ENCODE assay signal across 1 cellular context in genomic region chr1:40351124-40351523, GRCh38.
TF ChIP-seq lines count a peak whose summit lies in the region.

No MANE protein-coding gene starts in this region.

TF ChIP-seq in HepG2, 621 proteins besides CTCF, POLR2A, EP300 and RAD21:
- TF ChIP-seq RCOR2 (CRISPR knock-in tag; IDR thresholded peaks at IDR 0.05) (no peak), NAIF1 (CRISPR knock-in tag; IDR thresholded peaks at IDR 0.05; ENCODE audit: borderline replicate concordance) (no peak), KDM5A (IDR thresholded peaks at IDR 0.05; ENCODE audit: borderline replicate concordance, low read length) (no peak), ZFP82 (CRISPR knock-in tag; IDR thresholded peaks at IDR 0.05; ENCODE audit: borderline replicate concordance) (no peak), ZNF761 (CRISPR knock-in tag; conservative IDR thresholded peaks at IDR 0.05) (no peak), MTA3 (CRISPR knock-in tag; IDR thresholded peaks at IDR 0.05) (no peak), ZNF792 (CRISPR knock-in tag; IDR thresholded peaks at IDR 0.05) (no peak), ELF4 (CRISPR knock-in tag; IDR thresholded peaks at IDR 0.05; ENCODE audit: borderline replicate concordance) (no peak), SETDB1 (CRISPR knock-in tag; IDR thresholded peaks at IDR 0.05; ENCODE audit: borderline replicate concordance) (no peak), ZNF674 (CRISPR knock-in tag; IDR thresholded peaks at IDR 0.05; ENCODE audit: low read depth) (no peak)
- TF ChIP-seq, protein P1, sequence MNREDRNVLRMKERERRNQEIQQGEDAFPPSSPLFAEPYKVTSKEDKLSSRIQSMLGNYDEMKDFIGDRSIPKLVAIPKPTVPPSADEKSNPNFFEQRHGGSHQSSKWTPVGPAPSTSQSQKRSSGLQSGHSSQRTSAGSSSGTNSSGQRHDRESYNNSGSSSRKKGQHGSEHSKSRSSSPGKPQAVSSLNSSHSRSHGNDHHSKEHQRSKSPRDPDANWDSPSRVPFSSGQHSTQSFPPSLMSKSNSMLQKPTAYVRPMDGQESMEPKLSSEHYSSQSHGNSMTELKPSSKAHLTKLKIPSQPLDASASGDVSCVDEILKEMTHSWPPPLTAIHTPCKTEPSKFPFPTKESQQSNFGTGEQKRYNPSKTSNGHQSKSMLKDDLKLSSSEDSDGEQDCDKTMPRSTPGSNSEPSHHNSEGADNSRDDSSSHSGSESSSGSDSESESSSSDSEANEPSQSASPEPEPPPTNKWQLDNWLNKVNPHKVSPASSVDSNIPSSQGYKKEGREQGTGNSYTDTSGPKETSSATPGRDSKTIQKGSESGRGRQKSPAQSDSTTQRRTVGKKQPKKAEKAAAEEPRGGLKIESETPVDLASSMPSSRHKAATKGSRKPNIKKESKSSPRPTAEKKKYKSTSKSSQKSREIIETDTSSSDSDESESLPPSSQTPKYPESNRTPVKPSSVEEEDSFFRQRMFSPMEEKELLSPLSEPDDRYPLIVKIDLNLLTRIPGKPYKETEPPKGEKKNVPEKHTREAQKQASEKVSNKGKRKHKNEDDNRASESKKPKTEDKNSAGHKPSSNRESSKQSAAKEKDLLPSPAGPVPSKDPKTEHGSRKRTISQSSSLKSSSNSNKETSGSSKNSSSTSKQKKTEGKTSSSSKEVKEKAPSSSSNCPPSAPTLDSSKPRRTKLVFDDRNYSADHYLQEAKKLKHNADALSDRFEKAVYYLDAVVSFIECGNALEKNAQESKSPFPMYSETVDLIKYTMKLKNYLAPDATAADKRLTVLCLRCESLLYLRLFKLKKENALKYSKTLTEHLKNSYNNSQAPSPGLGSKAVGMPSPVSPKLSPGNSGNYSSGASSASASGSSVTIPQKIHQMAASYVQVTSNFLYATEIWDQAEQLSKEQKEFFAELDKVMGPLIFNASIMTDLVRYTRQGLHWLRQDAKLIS (CRISPR knock-in tag; IDR thresholded peaks at IDR 0.05): no peak
TF ChIP-seq in HepG2: peak in this region for 0.
